Comparison of ENCODE assay signal across 37 cellular contexts in genomic region chr14:75393794-75394193, GRCh38.
"Had no signal": no experiment of that assay in that cellular context is flagged by ENCODE, and none has a peak within 500 bp of the region (broad histone marks: within the 10 kb centered on the region; RNA-seq: fewer than 3 reads in every experiment).

No MANE protein-coding gene starts in this region.

- H3K27ac ChIP-seq: brain microvascular endothelial cell, cardiac muscle cell, PC-9, RWPE1 had no signal

- ATAC-seq: activated CD8-positive, alpha-beta T cell treated with anti-CD3 and anti-CD28 coated beads for 36 hours; activated T-cell treated with anti-CD3 and anti-CD28 coated beads, Interleukin-2, amount 50 U/mL, for 72 hours; activated T-helper 17 cell treated with anti-CD3 and anti-CD28 coated beads, Interleukin-2, amount 50 U/mL, for 72 hours; Right ventricle myocardium inferior; SK-N-SH treated with all-trans-retinoic acid at 6 μM for 48 hours had no signal

- FAIRE-seq: RCC 7860 had no signal

- H3K36me3 ChIP-seq: brain microvascular endothelial cell, cardiac muscle cell, MG63 had no signal

- H3K27me3 ChIP-seq: brain microvascular endothelial cell, cardiac muscle cell, MG63 had no signal

- H3K9me3 ChIP-seq: MG63 had no signal

- H3K4me3 ChIP-seq: cardiac muscle cell, MG63, PC-9 had no signal

- DNase-seq: activated CD4-positive, alpha-beta T cell treated with anti-CD3 and anti-CD28 coated beads, Interleukin-2, amount 10 ng/mL, durations not matched to agents 24 days and 14 days; activated CD4-positive, alpha-beta T cell treated with anti-CD3 and anti-CD28 coated beads, Interleukin-2, amount 50 U/mL, for 4 hours; activated CD8-positive, alpha-beta T cell treated with anti-CD3 and anti-CD28 coated beads for 36 hours; activated effector memory CD4-positive, alpha-beta T cell treated with anti-CD3 and anti-CD28 coated beads, Interleukin-2, amount 50 U/mL, for 16 hours; activated naive CD4-positive, alpha-beta T cell; activated naive CD4-positive, alpha-beta T cell treated with anti-CD3 and anti-CD28 coated beads, Interleukin-2, amount 50 U/mL, for 16 hours; activated naive CD8-positive, alpha-beta T cell treated with anti-CD3 and anti-CD28 coated beads for 36 hours; activated T-cell treated with anti-CD3 and anti-CD28 coated beads, Interleukin-2, amount 50 U/mL, for 1 hour; activated T-cell treated with anti-CD3 and anti-CD28 coated beads, Interleukin-2, amount 50 U/mL, for 72 hours; amniotic stem cell; aorta; brain microvascular endothelial cell; Kasumi-1; KG1; MG63; NCI-H1048; NCI-H1436 treated with DMSO at 0.1 percent for 48 hours; NCI-H1694 treated with DMSO at 0.1 percent for 48 hours; NCI-H2029; NCI-H2107; NCI-H345; NCI-H524; NCI-H69; NCI-H82; NK-92 treated with Interleukin-12 subunit alpha and Interleukin-12 subunit beta, amount 100 ng/mL, for 24 hours; PC-9; SIG-M5; SW 1271; T-helper 1 cell; T-helper 2 cell; T-helper 9 cell had no signal
